ENCODE assay signal across 17 cellular contexts in genomic region chr1:215192306-215192705, GRCh38.
DNase-seq lines count a peak whose midpoint lies in the region; ATAC-seq lines count a peak whose summit lies in the region.
"Had no signal": no experiment of that assay in that cellular context is flagged by ENCODE, and none has a peak within 500 bp of the region (broad histone marks: within the 10 kb centered on the region; RNA-seq: fewer than 3 reads in every experiment).

No MANE protein-coding gene starts in this region.

- H3K4me1 ChIP-seq in ACC112 (ENCODE audit: control insufficient read depth, insufficient read depth, low read length, unreplicated experiment) = peaks cover 23% of the 10 kb centered on the region
- peaks cover 33% of the 10 kb centered on the region for H3K4me1 ChIP-seq in GM23248 (ENCODE audit: insufficient read depth)
- H3K4me1 ChIP-seq: uterus had no signal

- H3K4me2 ChIP-seq in GM23248 (ENCODE audit: unreplicated experiment) = peak overlapping the region; percentile 37

- H2AFZ ChIP-seq in ACC112 (ENCODE audit: low read length, unreplicated experiment) (no peak overlapping the region), GM23248 (no peak overlapping the region)

- H3K4me3 ChIP-seq in ACC112 (ENCODE audit: low read depth, low read length) = no peak overlapping the region; the same call in 1 of the 2 replicates
- no peak overlapping the region for H3K4me3 ChIP-seq in GM23248
- H3K4me3 ChIP-seq: uterus had no signal

- H3K9me2 ChIP-seq in GM23248 (ENCODE audit: insufficient read depth) = no peaks in the 10 kb centered on the region

- peaks cover 16% of the 10 kb centered on the region; the same call in 1 of the 2 replicates for H3F3A ChIP-seq in GM23248 (ENCODE audit: insufficient read depth)

- DNase-seq in GM23248 = peak; percentile 67
- DNase-seq in astrocyte of the hippocampus (ENCODE audit: low read depth, low spot score) = peak; percentile 47
- peak; percentile 82 for DNase-seq in iris pigment epithelial cell (ENCODE audit: low read depth)
- DNase-seq in cortex of kidney (lab: John Stamatoyannopoulos, UW) = no peak
- no peak for DNase-seq in SW 1271 (lab: John Stamatoyannopoulos, UW)
- DNase-seq: ACHN; activated CD4-positive, alpha-beta memory T cell treated with anti-CD3 and anti-CD28 coated beads, Interleukin-2, amount 10 ng/mL, durations not matched to agents 7 days and 5 days; activated naive CD8-positive, alpha-beta T cell treated with anti-CD3 and anti-CD28 coated beads, Interleukin-2, amount 10 ng/mL, durations not matched to agents 7 days and 5 days; mammary epithelial cell; NCI-H1092 treated with DMSO at 0.1 percent for 48 hours; retina; stimulated activated CD4-positive, alpha-beta T cell treated with anti-CD3 and anti-CD28 coated beads, Interleukin-1b, Interleukin-23, amount 100 ng/mL, for 48 hours; uterus had no signal

- in situ Hi-C loops in GM23248 (cut with MboI) = no loop called here

- ATAC-seq in HG03378 (IDR thresholded peaks at IDR 0.05; ENCODE audit: unreplicated experiment) = no peak
- no peak for ATAC-seq in activated CD4-positive, CD25-positive, alpha-beta regulatory T cell treated with anti-CD3 and anti-CD28 coated beads, Interleukin-2, amount 50 U/mL, for 24 hours
- ATAC-seq: Panc1 had no signal

- H4K20me1 ChIP-seq in GM23248 (ENCODE audit: insufficient read depth) = peaks cover 5% of the 10 kb centered on the region; the same call in 1 of the 2 replicates

- H3K9ac ChIP-seq in GM23248 = no peak overlapping the region

- H3K27me3 ChIP-seq in ACC112 (ENCODE audit: insufficient read depth, low read length) = no peaks in the 10 kb centered on the region
- H3K27me3 ChIP-seq in GM23248 (replicated peaks; ENCODE audit: insufficient read depth) = no peaks in the 10 kb centered on the region
- H3K27me3 ChIP-seq: uterus had no signal

- no peaks in the 10 kb centered on the region for H3K79me2 ChIP-seq in ACC112 (ENCODE audit: control insufficient read depth, insufficient read depth, low read length, unreplicated experiment)
- H3K79me2 ChIP-seq in GM23248 (ENCODE audit: insufficient read depth) = peaks cover 52% of the 10 kb centered on the region

- H3K27ac ChIP-seq in ACC112 (ENCODE audit: low read depth, low read length) (peak overlapping the region; percentile 41), GM23248 (0 out of 2 replicates have a peak overlapping the region, but pooled peaks have one; percentile 4)
- H3K27ac ChIP-seq: uterus had no signal

- no peaks in the 10 kb centered on the region for H3K9me3 ChIP-seq in GM23248 (ENCODE audit: low read depth)
- H3K9me3 ChIP-seq: uterus had no signal

- H3K36me3 ChIP-seq in ACC112 (ENCODE audit: insufficient read depth, low read length) = no peaks in the 10 kb centered on the region
- peaks cover 30% of the 10 kb centered on the region for H3K36me3 ChIP-seq in GM23248 (ENCODE audit: low read depth)
- H3K36me3 ChIP-seq: uterus had no signal

Comparison
In these comparisons a context has a peak if more than half of its experiments do, and no peak if none do; other contexts are left out.
1. DNase-seq: peak in GM23248 (single experiment), astrocyte of the hippocampus (single experiment) and iris pigment epithelial cell (single experiment); none in cortex of kidney (single experiment) and SW 1271 (0 of 2).